17 cellular contexts compared by ENCODE assay signal in genomic region chr7:155769701-155770100, GRCh38. TPM values are rescaled to one million over a fixed set of nuclear protein-coding genes. Genes with fewer than 3 reads are reported as not detected.
A peak's percentile ranks its signal among the peaks of the same experiment; 100 is the strongest.
DNase-seq lines count a peak whose midpoint lies in the region; ATAC-seq and TF ChIP-seq lines count a peak whose summit lies in the region.
"Had no signal": no experiment of that assay in that cellular context is flagged by ENCODE, and none has a peak within 500 bp of the region (broad histone marks: within the 10 kb centered on the region; RNA-seq: fewer than 3 reads in every experiment).

No MANE protein-coding gene starts in this region.

- POLR2A ChIA-PET in AG04449 (lab: Yijun Ruan, JAX) = no interaction called here

- no peak for ATAC-seq in GM19397 (IDR thresholded peaks at IDR 0.05; ENCODE audit: unreplicated experiment)
- ATAC-seq: activated CD4-positive, CD25-positive, alpha-beta regulatory T cell treated with anti-CD3 and anti-CD28 coated beads, Interleukin-2, amount 50 U/mL, for 24 hours; HepG2 had no signal

- H3K4me3 ChIP-seq in AG04449 (ENCODE audit: low read depth, low read length) = no peak overlapping the region
- no peak overlapping the region for H3K4me3 ChIP-seq in cardiac fibroblast (replicated peaks in 1 of 2; ENCODE audit: low read depth in 2 of 2, low read length in 2 of 2)
- H3K4me3 ChIP-seq: esophagus muscularis mucosa, PC-9, prostate gland had no signal

- TF ChIP-seq CTCF in AG04449 (IDR thresholded peaks at IDR 0.05; ENCODE audit: insufficient read depth, low read length, missing control alignments) (no peak), cardiac fibroblast (IDR thresholded peaks at IDR 0.05; ENCODE audit: low read depth, low read length) (no peak)

- peak; percentile 73 for DNase-seq in AG04449 (ENCODE audit: low read depth, low spot score)
- DNase-seq in GM04503 (ENCODE audit: low read depth) = peak; percentile 79
- peak; percentile 19 for DNase-seq in cardiac fibroblast (ENCODE audit: low read depth in 2 of 2)
- peak; percentile 98 for DNase-seq in myocyte (ENCODE audit: low read depth)
- DNase-seq in retina = no peak
- no peak for DNase-seq in NCI-H526 (lab: John Stamatoyannopoulos, UW)
- DNase-seq in DMS153 treated with DMSO at 0.1 percent for 48 hours (lab: John Stamatoyannopoulos, UW; ENCODE audit: unreplicated experiment) = no peak
- DNase-seq: DMS79, NCI-H1105 treated with DMSO at 0.1 percent for 48 hours, NCI-H226, PC-9, SW 1271 had no signal

- CTCF ChIA-PET in AG04449 (lab: Yijun Ruan, JAX) = interaction anchor here (0.7 to 11.5 kb wide), 11 partner anchors 10 to 1073 kb away, joined by 3 to 189 read pairs (median 4); no protein-coding TSS in a partner anchor

RNA-seq across cellular contexts. Expression of gene SHH, which starts 42.6 kb away (rescaled TPM):
- 0.08 TPM in 1 of 2 replicates, not detected in the other for total RNA-seq in myocyte
- 0.01 TPM for polyA plus RNA-seq in myocyte (2012)
- total RNA-seq: esophagus muscularis mucosa, PC-9 had no signal

Comparison
In these comparisons a context has a peak if more than half of its experiments do, and no peak if none do; other contexts are left out.
1. DNase-seq: peak in AG04449 (single experiment), GM04503 (single experiment), cardiac fibroblast (2 of 2) and myocyte (single experiment); none in retina (single experiment), NCI-H526 (0 of 2) and DMS153 treated with DMSO at 0.1 percent for 48 hours (single experiment).